ENCODE assay signal across 8 cellular contexts in the genomic region with DNA sequence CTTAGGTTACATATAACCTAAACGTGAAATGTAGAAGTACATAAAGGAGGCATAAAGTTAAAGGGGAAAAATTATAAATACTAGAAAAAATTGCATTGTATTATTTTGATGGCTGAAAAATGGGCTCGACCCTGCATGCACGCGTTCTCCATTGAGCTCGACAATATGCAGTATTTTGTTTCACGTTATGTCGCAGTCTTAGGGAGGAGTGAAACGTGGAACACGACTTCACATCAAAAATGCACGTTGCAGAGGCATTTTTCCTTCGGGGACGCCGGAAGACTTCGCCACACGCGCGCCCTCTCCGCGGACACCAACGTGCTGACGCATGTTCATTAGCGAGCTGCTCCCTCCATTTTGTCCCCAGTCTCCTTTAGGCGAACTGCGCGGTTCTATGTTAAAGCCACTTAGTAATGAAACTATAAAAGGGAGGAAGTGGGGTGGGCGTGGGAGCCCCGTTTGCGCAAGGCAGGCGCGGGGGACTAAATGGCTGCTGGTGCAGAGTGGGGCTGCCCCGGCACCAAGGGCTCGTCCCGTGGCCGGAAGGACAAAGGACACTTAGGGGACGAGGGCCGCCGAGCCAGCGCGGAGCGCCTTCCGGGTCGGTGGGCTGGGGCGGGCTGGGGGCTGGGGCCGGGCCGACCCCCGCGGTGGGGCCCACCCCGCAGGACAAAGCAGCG. TPM values are rescaled to one million over a fixed set of nuclear protein-coding genes. Genes with fewer than 3 reads are reported as not detected.
A peak's percentile ranks its signal among the peaks of the same experiment; 100 is the strongest.
DNase-seq lines count a peak whose midpoint lies in the region; ATAC-seq and TF ChIP-seq lines count a peak whose summit lies in the region.

No MANE protein-coding gene starts in this region.

- intact Hi-C loops in colonic mucosa (cut with DNase I) (loop anchor here (2.0 to 10.0 kb wide), 2 partner anchors 30 to 140 kb away; partner anchors contain the start of gene HNRNPU), lower lobe of right lung (cut with DNase I) (no loop called here)

- H3K36me3 ChIP-seq in colonic mucosa (no peaks in the 10 kb centered on the region), lower lobe of right lung (peaks cover 11% of the 10 kb centered on the region)

- H3K27me3 ChIP-seq in colonic mucosa (no peaks in the 10 kb centered on the region), lower lobe of right lung (ENCODE audit: low read depth) (no peaks in the 10 kb centered on the region)

- ATAC-seq in GM19023 (IDR thresholded peaks at IDR 0.05; ENCODE audit: unreplicated experiment) (peak; percentile 69), HG03175 (IDR thresholded peaks at IDR 0.05; ENCODE audit: unreplicated experiment) (peak; percentile 68), lower lobe of right lung (peak; percentile 77 to 83)

- H3K9ac ChIP-seq in colonic mucosa (ENCODE audit: low read depth in 2 of 2, low read length in 2 of 2), result peak overlapping the region; percentile 82 to 95

- no peaks in the 10 kb centered on the region for H3K4me1 ChIP-seq in colonic mucosa
- peaks cover 33% of the 10 kb centered on the region for H3K4me1 ChIP-seq in lower lobe of right lung

- peak overlapping the region; percentile 46 for H3K4me3 ChIP-seq in colonic mucosa
- peak overlapping the region; percentile 78 for H3K4me3 ChIP-seq in lower lobe of right lung

- DNase-seq in AML-193 (lab: John Stamatoyannopoulos, UW), result peak; percentile 85 to 89
- DNase-seq in NCI-H446 (lab: John Stamatoyannopoulos, UW), result peak; percentile 91 to 92
- peak; percentile 78 to 79 for DNase-seq in activated CD4-positive, alpha-beta T cell treated with anti-CD3 and anti-CD28 coated beads for 24 hours (ENCODE audit: low read depth in 2 of 2)
- peak; percentile 85 for DNase-seq in colonic mucosa
- peak; percentile 94 for DNase-seq in lower lobe of right lung
- DNase-seq in stimulated activated CD8-positive, alpha-beta memory T cell treated with anti-CD3 and anti-CD28 coated beads, Interleukin-12 subunit alpha, Interleukin-12 subunit beta, amount 100 ng/mL, for 1 hour (ENCODE audit: low read depth), result peak; percentile 77

- TF ChIP-seq CTCF in colonic mucosa (IDR thresholded peaks at IDR 0.05) (no peak), lower lobe of right lung (IDR thresholded peaks at IDR 0.05) (no peak)

- H3K27ac ChIP-seq in colonic mucosa (peak overlapping the region; percentile 99), lower lobe of right lung (peak overlapping the region; percentile 99)

- H3K9me3 ChIP-seq in colonic mucosa, result no peaks in the 10 kb centered on the region
- no peaks in the 10 kb centered on the region for H3K9me3 ChIP-seq in lower lobe of right lung

RNA-seq across cellular contexts. Expression of gene COX20, which starts 0.7 kb away (rescaled TPM):
- total RNA-seq in colonic mucosa (10 to 100 TPM; 26.1 to 31.5 TPM), lower lobe of right lung (22.8 TPM)

RNA-seq across cellular contexts. Expression of gene HNRNPU, which starts 29.6 kb away (rescaled TPM):
- total RNA-seq in colonic mucosa, result 100 to 1,000 TPM; 218 to 370 TPM
- 279 TPM for total RNA-seq in lower lobe of right lung

Comparison
In these comparisons a context has a peak if more than half of its experiments do, and no peak if none do; other contexts are left out.
1. Peak in every context shown above with its lines: DNase-seq, ATAC-seq, H3K4me3 ChIP-seq and H3K27ac ChIP-seq.